ENCODE assay signal across 20 cellular contexts in the genomic region with DNA sequence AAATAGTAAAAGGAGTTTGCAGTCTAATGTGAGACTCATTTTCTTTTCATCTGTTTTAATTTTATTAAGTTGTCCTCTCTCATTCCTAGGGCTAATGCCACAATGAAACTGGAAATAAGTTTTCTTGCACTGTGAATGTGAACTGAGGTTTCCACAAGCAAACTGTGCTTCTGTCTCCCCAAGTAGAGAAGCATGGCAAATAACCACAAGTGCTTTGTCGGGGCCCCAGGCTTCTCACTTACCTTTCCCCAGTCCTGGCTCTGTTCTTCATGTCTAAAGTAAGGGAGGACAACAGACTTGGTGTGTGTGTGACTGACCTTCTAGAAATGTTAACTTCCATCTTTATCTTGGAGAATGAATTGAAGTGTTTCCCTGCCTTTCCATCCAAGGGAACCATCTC.
DNase-seq lines count a peak whose midpoint lies in the region; ATAC-seq and TF ChIP-seq lines count a peak whose summit lies in the region.
"Had no signal": no experiment of that assay in that cellular context is flagged by ENCODE, and none has a peak within 500 bp of the region (broad histone marks: within the 10 kb centered on the region; RNA-seq: fewer than 3 reads in every experiment).

No MANE protein-coding gene starts in this region.

- DNase-seq in activated CD8-positive, alpha-beta T cell treated with anti-CD3 and anti-CD28 coated beads, Interleukin-2, amount 10 ng/mL, durations not matched to agents 7 days and 5 days = no peak
- DNase-seq in activated CD8-positive, alpha-beta T cell treated with anti-CD3 and anti-CD28 coated beads for 36 hours = no peak
- DNase-seq in MM.1S (peak; percentile 41), foreskin keratinocyte (no peak)
- no peak for DNase-seq in effector CD4-positive, alpha-beta T cell
- DNase-seq: activated CD4-positive, CD25-positive, alpha-beta regulatory T cell; CD4-positive, alpha-beta T cell; cortex of kidney; DMS53; immature natural killer cell; KBM-7; lower lobe of right lung; naive thymus-derived CD4-positive, alpha-beta T cell; NCI-H1105 treated with DMSO at 0.1 percent for 48 hours; spleen had no signal

- POLR2A ChIA-PET in activated CD8-positive, alpha-beta T cell treated with anti-CD3 and anti-CD28 coated beads, Interleukin-2, amount 10 ng/mL, durations not matched to agents 7 days and 5 days (lab: Charles Lee) = interaction anchor here (1.6 kb wide), 1 partner anchor 16 kb away, joined by 4 read pairs; no protein-coding TSS in a partner anchor
- POLR2A ChIA-PET in activated CD8-positive, alpha-beta T cell treated with anti-CD3 and anti-CD28 coated beads for 36 hours (lab: Charles Lee) = no interaction called here

- H3K9me2 ChIP-seq in MM.1S (replicated peaks; ENCODE audit: insufficient read depth, low read length) = no peaks in the 10 kb centered on the region

- no peak overlapping the region for H3K4me3 Mint-ChIP-seq in activated CD8-positive, alpha-beta T cell treated with anti-CD3 and anti-CD28 coated beads, Interleukin-2, amount 10 ng/mL, durations not matched to agents 7 days and 5 days
- no peak overlapping the region for H3K4me3 Mint-ChIP-seq in activated CD8-positive, alpha-beta T cell treated with anti-CD3 and anti-CD28 coated beads for 36 hours
- H3K4me3 Mint-ChIP-seq: CD4-positive, alpha-beta T cell; immature natural killer cell had no signal

- H2AFZ ChIP-seq in MM.1S (ENCODE audit: low read length) = no peak overlapping the region

- 60% methylated on average over 1 of the region's 1 CpG for WGBS in thymus

- H3K27me3 ChIP-seq in MM.1S (replicated peaks; ENCODE audit: insufficient read depth, low read length) (no peaks in the 10 kb centered on the region), foreskin keratinocyte (no peaks in the 10 kb centered on the region), thymus (ENCODE audit: control insufficient read depth, insufficient read depth) (no peaks in the 10 kb centered on the region)
- H3K27me3 ChIP-seq: spleen had no signal

- intact Hi-C loops in activated CD8-positive, alpha-beta T cell treated with anti-CD3 and anti-CD28 coated beads for 36 hours (cut with micrococcal nuclease) = no loop called here

- H3K27ac ChIP-seq in MM.1S (ENCODE audit: low read length) (peak overlapping the region; percentile 31; the same call in 1 of the 2 replicates), foreskin keratinocyte (peak overlapping the region; percentile 65), thymus (ENCODE audit: low read depth) (peak overlapping the region; percentile 48)
- H3K27ac ChIP-seq: lower lobe of right lung, spleen had no signal

- H3K27ac Mint-ChIP-seq in activated CD8-positive, alpha-beta T cell treated with anti-CD3 and anti-CD28 coated beads, Interleukin-2, amount 10 ng/mL, durations not matched to agents 7 days and 5 days = no peak overlapping the region
- H3K27ac Mint-ChIP-seq in activated CD8-positive, alpha-beta T cell treated with anti-CD3 and anti-CD28 coated beads for 36 hours = no peak overlapping the region
- H3K27ac Mint-ChIP-seq: CD4-positive, alpha-beta T cell had no signal

- H3K4me1 ChIP-seq in MM.1S (ENCODE audit: low read length) (peaks cover 18% of the 10 kb centered on the region), foreskin keratinocyte (peaks cover 40% of the 10 kb centered on the region), thymus (ENCODE audit: control insufficient read depth, insufficient read depth, low read length) (peaks cover 17% of the 10 kb centered on the region)

- no peaks in the 10 kb centered on the region for H3K9me3 Mint-ChIP-seq in activated CD8-positive, alpha-beta T cell treated with anti-CD3 and anti-CD28 coated beads, Interleukin-2, amount 10 ng/mL, durations not matched to agents 7 days and 5 days (ENCODE audit: insufficient read depth)
- no peaks in the 10 kb centered on the region for H3K9me3 Mint-ChIP-seq in activated CD8-positive, alpha-beta T cell treated with anti-CD3 and anti-CD28 coated beads for 36 hours
- H3K9me3 Mint-ChIP-seq: CD4-positive, alpha-beta T cell; immature natural killer cell; naive thymus-derived CD4-positive, alpha-beta T cell had no signal

- no peak overlapping the region for H3K4me3 ChIP-seq in MM.1S (ENCODE audit: low read length)
- no peak overlapping the region for H3K4me3 ChIP-seq in thymus (ENCODE audit: low read length)
- H3K4me3 ChIP-seq: lower lobe of right lung, spleen had no signal

- H3K4me2 ChIP-seq in MM.1S (ENCODE audit: low read depth, low read length) = peak overlapping the region; percentile 25; the same call in 1 of the 2 replicates

- no peaks in the 10 kb centered on the region for H3K36me3 Mint-ChIP-seq in activated CD8-positive, alpha-beta T cell treated with anti-CD3 and anti-CD28 coated beads, Interleukin-2, amount 10 ng/mL, durations not matched to agents 7 days and 5 days (ENCODE audit: low read depth)
- H3K36me3 Mint-ChIP-seq in activated CD8-positive, alpha-beta T cell treated with anti-CD3 and anti-CD28 coated beads for 36 hours (ENCODE audit: low read depth) = no peaks in the 10 kb centered on the region

- TF ChIP-seq CTCF in activated CD8-positive, alpha-beta T cell treated with anti-CD3 and anti-CD28 coated beads for 36 hours (IDR thresholded peaks at IDR 0.05) = no peak
- no peak for TF ChIP-seq CTCF in MM.1S (IDR thresholded peaks at IDR 0.05; ENCODE audit: low read length)
- no peak for TF ChIP-seq CTCF in foreskin keratinocyte (conservative IDR thresholded peaks at IDR 0.05)

- H3F3A ChIP-seq in MM.1S (ENCODE audit: insufficient read depth, low read length) = peaks cover 4% of the 10 kb centered on the region; the same call in 1 of the 2 replicates

- CTCF ChIA-PET in activated CD8-positive, alpha-beta T cell treated with anti-CD3 and anti-CD28 coated beads, Interleukin-2, amount 10 ng/mL, durations not matched to agents 7 days and 5 days (lab: Charles Lee) = no interaction called here
- CTCF ChIA-PET in activated CD8-positive, alpha-beta T cell treated with anti-CD3 and anti-CD28 coated beads for 36 hours (lab: Charles Lee) = no interaction called here

- no peak overlapping the region; the same call in 1 of the 2 replicates for H3K9ac ChIP-seq in MM.1S (ENCODE audit: low read length)

- H3K36me3 ChIP-seq in MM.1S (replicated peaks; ENCODE audit: insufficient read depth, low read length) (no peaks in the 10 kb centered on the region), thymus (ENCODE audit: control insufficient read depth, insufficient read depth) (no peaks in the 10 kb centered on the region)
- H3K36me3 ChIP-seq: lower lobe of right lung had no signal

- peak; percentile 44 for ATAC-seq in activated CD8-positive, alpha-beta T cell treated with anti-CD3 and anti-CD28 coated beads, Interleukin-2, amount 10 ng/mL, durations not matched to agents 7 days and 5 days
- ATAC-seq in activated CD8-positive, alpha-beta T cell treated with anti-CD3 and anti-CD28 coated beads for 36 hours = no peak
- ATAC-seq in foreskin keratinocyte (no peak), GM21390 (IDR thresholded peaks at IDR 0.05; ENCODE audit: unreplicated experiment) (no peak), HG03571 (IDR thresholded peaks at IDR 0.05; ENCODE audit: unreplicated experiment) (no peak)
- ATAC-seq: esophagus mucosa; HCT116; lower lobe of right lung; naive thymus-derived CD4-positive, alpha-beta T cell had no signal

- peaks cover 10% of the 10 kb centered on the region for H3K4me1 Mint-ChIP-seq in activated CD8-positive, alpha-beta T cell treated with anti-CD3 and anti-CD28 coated beads, Interleukin-2, amount 10 ng/mL, durations not matched to agents 7 days and 5 days (ENCODE audit: low read depth)
- peaks cover 25% of the 10 kb centered on the region for H3K4me1 Mint-ChIP-seq in activated CD8-positive, alpha-beta T cell treated with anti-CD3 and anti-CD28 coated beads for 36 hours (ENCODE audit: low read depth)

- H3K79me2 ChIP-seq in MM.1S (ENCODE audit: low read length) = peaks cover 6% of the 10 kb centered on the region; the same call in 1 of the 2 replicates

- no peaks in the 10 kb centered on the region for H3K27me3 Mint-ChIP-seq in activated CD8-positive, alpha-beta T cell treated with anti-CD3 and anti-CD28 coated beads, Interleukin-2, amount 10 ng/mL, durations not matched to agents 7 days and 5 days (ENCODE audit: low read depth)
- H3K27me3 Mint-ChIP-seq in activated CD8-positive, alpha-beta T cell treated with anti-CD3 and anti-CD28 coated beads for 36 hours = no peaks in the 10 kb centered on the region
- H3K27me3 Mint-ChIP-seq: CD4-positive, alpha-beta T cell; naive thymus-derived CD4-positive, alpha-beta T cell had no signal

- H4K20me1 ChIP-seq in MM.1S (ENCODE audit: insufficient read depth, low read length) = no peaks in the 10 kb centered on the region

- no peaks in the 10 kb centered on the region for H3K9me3 ChIP-seq in MM.1S (replicated peaks; ENCODE audit: insufficient read depth, low read length)
- H3K9me3 ChIP-seq in thymus (ENCODE audit: control insufficient read depth) = no peaks in the 10 kb centered on the region
- H3K9me3 ChIP-seq: lower lobe of right lung, spleen had no signal
